In genomic region chr5:37837101-37838032, GRCh38 we compare ENCODE assay signal across 1 cellular context.
A peak's percentile ranks its signal among the peaks of the same experiment; 100 is the strongest.
TF ChIP-seq lines count a peak whose summit lies in the region.

No MANE protein-coding gene starts in this region.

TF ChIP-seq in GM12878, 131 proteins besides CTCF, POLR2A, EP300 and RAD21 (continues in another document):
- TF ChIP-seq IKZF2 (IDR thresholded peaks at IDR 0.05): no peak
- no peak for TF ChIP-seq SRF (IDR thresholded peaks at IDR 0.05; ENCODE audit: low read depth in 2 of 2, low read length in 2 of 2)
- no peak for TF ChIP-seq RBBP5 (conservative IDR thresholded peaks at IDR 0.05)
- no peak for TF ChIP-seq NRF1 (conservative IDR thresholded peaks at IDR 0.05; ENCODE audit: low read depth, low read length)
- 0 out of 2 replicates have a peak, but pooled peaks have one; percentile 10 for TF ChIP-seq TCF12 (IDR thresholded peaks at IDR 0.05; ENCODE audit: low read depth, low read length)
- no peak for TF ChIP-seq YBX1 (IDR thresholded peaks at IDR 0.05)
- no peak for TF ChIP-seq STAT1 (conservative IDR thresholded peaks at IDR 0.05)
- TF ChIP-seq PBX3 (IDR thresholded peaks at IDR 0.05; ENCODE audit: insufficient replicate concordance, low read depth, low read length): no peak
- 0 out of 2 replicates have a peak, but pooled peaks have one; percentile 11 for TF ChIP-seq IKZF1 (conservative IDR thresholded peaks at IDR 0.05)
- no peak for TF ChIP-seq MXI1 (IDR thresholded peaks at IDR 0.05; ENCODE audit: low read depth, low read length)
- TF ChIP-seq BCL3 (IDR thresholded peaks at IDR 0.05; ENCODE audit: borderline replicate concordance, insufficient read depth, low read depth, low read length, poor library complexity, severe bottlenecking): no peak
- TF ChIP-seq SMC3 (IDR thresholded peaks at IDR 0.05; ENCODE audit: borderline replicate concordance, low read length): peak; percentile 96
- TF ChIP-seq E2F4 (IDR thresholded peaks at IDR 0.05; ENCODE audit: low read depth, low read length): no peak
- TF ChIP-seq ZNF687 (IDR thresholded peaks at IDR 0.05): no peak
- no peak for TF ChIP-seq HDAC6 (IDR thresholded peaks at IDR 0.05; ENCODE audit: unreplicated experiment)
- TF ChIP-seq E2F8 (IDR thresholded peaks at IDR 0.05; ENCODE audit: low read depth, partially characterized antibody): no peak
- no peak for TF ChIP-seq GATAD2B (conservative IDR thresholded peaks at IDR 0.05; ENCODE audit: low read depth)
- no peak for TF ChIP-seq POLR2AphosphoS5 (IDR thresholded peaks at IDR 0.05; ENCODE audit: low read length)
- TF ChIP-seq CBFB (IDR thresholded peaks at IDR 0.05; ENCODE audit: low read depth): no peak
- TF ChIP-seq ZBTB40 (IDR thresholded peaks at IDR 0.05; ENCODE audit: borderline replicate concordance): no peak
- no peak for TF ChIP-seq CBX3 (IDR thresholded peaks at IDR 0.05; ENCODE audit: borderline replicate concordance, low read depth)
- no peak for TF ChIP-seq RELB (IDR thresholded peaks at IDR 0.05; ENCODE audit: low read depth)
- no peak for TF ChIP-seq ZBTB33 (IDR thresholded peaks at IDR 0.05)
- TF ChIP-seq MTA3 (IDR thresholded peaks at IDR 0.05; ENCODE audit: borderline replicate concordance, low read length): no peak
- TF ChIP-seq SMARCA5 (IDR thresholded peaks at IDR 0.05): no peak
- no peak for TF ChIP-seq TCF3 (IDR thresholded peaks at IDR 0.05; ENCODE audit: borderline replicate concordance, insufficient read depth, low read depth, low read length)
- TF ChIP-seq ATF2 (IDR thresholded peaks at IDR 0.05; ENCODE audit: low read length): no peak
- TF ChIP-seq SMAD5 (IDR thresholded peaks at IDR 0.05; ENCODE audit: low read depth): no peak
- no peak for TF ChIP-seq SPI1 (IDR thresholded peaks at IDR 0.05; ENCODE audit: borderline replicate concordance, insufficient read depth, low read depth, low read length)
- no peak for TF ChIP-seq PRDM15 (CRISPR knock-in tag; IDR thresholded peaks at IDR 0.05)
